ENCODE assay signal across 20 cellular contexts in the genomic region with DNA sequence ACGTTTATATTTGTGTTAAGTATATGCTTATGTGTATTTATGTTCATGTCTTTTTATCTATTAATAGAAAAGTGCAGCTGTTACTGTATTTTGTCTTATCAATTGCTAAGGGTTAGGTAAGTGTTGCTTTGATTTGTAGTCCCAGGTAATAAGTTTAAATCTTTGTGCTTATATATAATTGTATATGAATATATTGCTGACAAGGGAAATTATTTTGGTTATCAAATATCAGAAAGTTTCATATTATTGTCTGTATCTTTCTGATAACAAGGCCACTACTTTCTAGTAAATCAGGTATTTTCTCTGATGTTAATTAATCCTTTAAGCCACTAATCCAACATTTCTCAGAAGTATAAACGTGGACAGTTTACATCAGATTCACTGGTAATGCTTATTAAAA. TPM values are rescaled to one million over a fixed set of nuclear protein-coding genes. Genes with fewer than 3 reads are reported as not detected.
DNase-seq lines count a peak whose midpoint lies in the region; ATAC-seq, FAIRE-seq and TF ChIP-seq lines count a peak whose summit lies in the region.
"Had no signal": no experiment of that assay in that cellular context is flagged by ENCODE, and none has a peak within 500 bp of the region (broad histone marks: within the 10 kb centered on the region; RNA-seq: fewer than 3 reads in every experiment).

No MANE protein-coding gene starts in this region.

- H3K36me3 ChIP-seq in pancreas = no peaks in the 10 kb centered on the region
- H3K36me3 ChIP-seq: BE2C, BLaER1 had no signal

- H3K4me3 ChIP-seq in A549 (no peak overlapping the region), pancreas (no peak overlapping the region)
- H3K4me3 ChIP-seq: BLaER1, GM12878 had no signal

- intact Hi-C loops in pancreas (cut with DNase I) = no loop called here

- FAIRE-seq in A549 (lab: Jason Lieb, UNC) = no peak
- peak; percentile 94 for FAIRE-seq in D721Med (lab: Jason Lieb, UNC)
- FAIRE-seq in TTC549 (lab: Jason Lieb, UNC) = peak; percentile 67
- FAIRE-seq in pancreas (lab: Jason Lieb, UNC) = peak; percentile 9
- FAIRE-seq: A204.1, G401.6, GM12878 had no signal

- H3K27ac ChIP-seq in A549 = no peak overlapping the region
- H3K27ac ChIP-seq in pancreas = no peak overlapping the region
- H3K27ac ChIP-seq: BLaER1 had no signal

- TF ChIP-seq CTCF in A549 (IDR thresholded peaks at IDR 0.05) (no peak), D721Med (IDR thresholded peaks at IDR 0.05; ENCODE audit: insufficient read depth, missing control alignments) (no peak), pancreas (IDR thresholded peaks at IDR 0.05) (no peak)

- no peaks in the 10 kb centered on the region for H3K9me3 ChIP-seq in A549
- H3K9me3 ChIP-seq in pancreas = no peaks in the 10 kb centered on the region
- H3K9me3 ChIP-seq: BE2C, BLaER1 had no signal

- no peaks in the 10 kb centered on the region for H3K4me1 ChIP-seq in A549
- H3K4me1 ChIP-seq in pancreas = no peaks in the 10 kb centered on the region
- H3K4me1 ChIP-seq: BE2C, BLaER1 had no signal

- H3K4me2 ChIP-seq in A549 = no peak overlapping the region
- H3K4me2 ChIP-seq: BLaER1 had no signal

- no peak for DNase-seq in A549 (ENCODE audit: low read depth in 1 of 2, low spot score in 1 of 2)
- no peak for DNase-seq in D721Med (ENCODE audit: insufficient read length, low spot score)
- no peak for DNase-seq in pancreas
- DNase-seq in AML-193 (lab: John Stamatoyannopoulos, UW) = no peak
- DNase-seq in GDM1 (lab: John Stamatoyannopoulos, UW) = no peak
- DNase-seq: 8988T; BE2C; C1 segment of cervical spinal cord; CD4-positive, alpha-beta memory T cell; CD4-positive, CD25-positive, alpha-beta regulatory T cell; CD8-positive, alpha-beta memory T cell; COR-L47; DMS79 treated with DMSO at 0.1 percent for 48 hours had no signal

- no peak for TF ChIP-seq POLR2A in A549 (IDR thresholded peaks at IDR 0.05; ENCODE audit: low read length)

- whole genome bisulfite sequencing in A549 (ENCODE audit: missing lambda C conversion rate) = 34% methylated on average over 2 of the region's 2 CpGs
- 51 to 64% methylated on average over 2 of the region's 2 CpGs for WGBS in pancreas, 2 donors

- no peak for ATAC-seq in A549
- ATAC-seq in pancreas = no peak
- ATAC-seq in HG03108 (IDR thresholded peaks at IDR 0.05; ENCODE audit: unreplicated experiment) = no peak
- ATAC-seq: GM12878 had no signal

- CTCF ChIA-PET in A549 (lab: Yijun Ruan, JAX) = no interaction called here

- TF ChIP-seq EP300 in A549 (IDR thresholded peaks at IDR 0.05) = no peak

- POLR2A ChIA-PET in A549 (lab: Yijun Ruan, JAX) = no interaction called here

- no peaks in the 10 kb centered on the region for H3K27me3 ChIP-seq in pancreas
- H3K27me3 ChIP-seq: BE2C, BLaER1 had no signal

- no peak for TF ChIP-seq RAD21 in A549 (conservative IDR thresholded peaks at IDR 0.05 in 1 of 2, IDR thresholded peaks at IDR 0.05 in 1 of 2)

TF ChIP-seq in A549, 52 proteins besides CTCF, POLR2A, EP300 and RAD21:
- TF ChIP-seq MAFK (IDR thresholded peaks at IDR 0.05; ENCODE audit: partially characterized antibody) (peak; percentile 72), FOSB (CRISPR knock-in tag; IDR thresholded peaks at IDR 0.05) (no peak)
TF ChIP-seq in A549: peak in this region for 1.

RNA-seq across cellular contexts. Expression of a gene that starts 21.3 kb away (rescaled TPM):
- polyA plus RNA-seq in A549 (2011; rRNA removed) (0.22 and 0.40 TPM in 2 replicates), A549 (2017; fragmentation: RNase III; extraction: RNeasy Plus Mini Kit Qiagen cat#74134 plus additional on column Dnase treatment) (not detected in 3 replicates), pancreas (under 1 TPM in 1 of 2 donors, not detected in 1; 0.15 TPM)
- polyA plus RNA-seq in A549 (2012; cell fraction: cytosol; rRNA removed) = not detected in 2 replicates
- polyA plus RNA-seq in A549 (2012; cell fraction: nucleus; rRNA removed) = 0.25 and 0.72 TPM in 2 replicates
- polyA minus RNA-seq in A549 (2011; rRNA and poly(A)+ RNA removed) = 5.5 and 5.8 TPM in 2 replicates
- total RNA-seq in pancreas = under 1 TPM; 0.39 to 0.94 (median 0.71) TPM
- polyA plus RNA-seq: CD14-positive monocyte; CD4-positive, alpha-beta memory T cell; CD4-positive, CD25-positive, alpha-beta regulatory T cell; CD8-positive, alpha-beta memory T cell had no signal
